Comparison of ENCODE assay signal across 15 cellular contexts in genomic region chr22:36149464-36149863, GRCh38. TPM values are rescaled to one million over a fixed set of nuclear protein-coding genes. Genes with fewer than 3 reads are reported as not detected.
DNase-seq lines count a peak whose midpoint lies in the region; ATAC-seq and TF ChIP-seq lines count a peak whose summit lies in the region.
"Had no signal": no experiment of that assay in that cellular context is flagged by ENCODE, and none has a peak within 500 bp of the region (broad histone marks: within the 10 kb centered on the region; RNA-seq: fewer than 3 reads in every experiment).

No MANE protein-coding gene starts in this region.

- no peaks in the 10 kb centered on the region for H3K27me3 ChIP-seq in subcutaneous abdominal adipose tissue (ENCODE audit: control insufficient read depth in 5 of 5, insufficient read depth in 4 of 5, low read length in 5 of 5)
- H3K27me3 ChIP-seq: testis had no signal

- intact Hi-C loops in activated CD4-positive, alpha-beta T cell treated with anti-CD3 and anti-CD28 coated beads for 36 hours (cut with DNase I, micrococcal nuclease): loop anchor here in 1 of 2 experiments (5.0 kb wide), 1 partner anchor 88 kb away; the partner anchor contains the start of gene APOL2
- intact Hi-C loops in Calu3 (cut with micrococcal nuclease; ENCODE audit: unreplicated experiment): no loop called here

- H3K36me3 Mint-ChIP-seq in activated T-helper 17 cell treated with anti-CD3 and anti-CD28 coated beads, Interleukin-2, amount 50 U/mL, for 72 hours (ENCODE audit: low read depth): peaks cover 80% of the 10 kb centered on the region
- peaks cover 24% of the 10 kb centered on the region for H3K36me3 Mint-ChIP-seq in activated CD4-positive, alpha-beta T cell treated with anti-CD3 and anti-CD28 coated beads for 36 hours (ENCODE audit: low read depth)
- no peaks in the 10 kb centered on the region for H3K36me3 Mint-ChIP-seq in Calu3 (ENCODE audit: insufficient read depth, unreplicated experiment)

- CTCF ChIA-PET in activated CD4-positive, alpha-beta T cell treated with anti-CD3 and anti-CD28 coated beads for 36 hours (lab: Charles Lee): interaction anchor here (1.2 kb wide), 1 partner anchor 25 kb away, joined by 3 read pairs; no protein-coding TSS in a partner anchor
- CTCF ChIA-PET in Calu3 (lab: Charles Lee): interaction anchor here (0.6 kb wide), 1 partner anchor 20 kb away, joined by 5 read pairs; no protein-coding TSS in a partner anchor

- H3K36me3 ChIP-seq in subcutaneous abdominal adipose tissue (ENCODE audit: control insufficient read depth in 5 of 5, insufficient read depth in 5 of 5, low read length in 5 of 5): peaks cover 0 to 29% (median 16%) of the 10 kb centered on the region in 5 donors

- TF ChIP-seq CTCF in fibroblast of the aortic adventitia (IDR thresholded peaks at IDR 0.05; ENCODE audit: insufficient read depth, low read length): no peak
- TF ChIP-seq CTCF in Calu3 (IDR thresholded peaks at IDR 0.05; ENCODE audit: unreplicated experiment): no peak

- DNase-seq in LHCN-M2 (ENCODE audit: low read depth) (peak; percentile 15), fibroblast of the aortic adventitia (ENCODE audit: low read depth) (peak; percentile 70), Calu3 (no peak), NCI-H1417 treated with DMSO at 0.1 percent for 48 hours (lab: John Stamatoyannopoulos, UW) (no peak)
- no peak for DNase-seq in activated CD4-positive, alpha-beta T cell treated with anti-CD3 and anti-CD28 coated beads for 36 hours
- DNase-seq: activated CD4-positive, CD25-positive, alpha-beta regulatory T cell; activated naive CD4-positive, alpha-beta T cell; C1 segment of cervical spinal cord; retina; testis had no signal

- POLR2A ChIA-PET in activated CD4-positive, alpha-beta T cell treated with anti-CD3 and anti-CD28 coated beads for 36 hours (lab: Charles Lee): no interaction called here

- H3K27me3 Mint-ChIP-seq in activated T-helper 17 cell treated with anti-CD3 and anti-CD28 coated beads, Interleukin-2, amount 50 U/mL, for 72 hours: no peaks in the 10 kb centered on the region
- H3K27me3 Mint-ChIP-seq in activated CD4-positive, alpha-beta T cell treated with anti-CD3 and anti-CD28 coated beads for 36 hours: no peaks in the 10 kb centered on the region
- peaks cover 3% of the 10 kb centered on the region for H3K27me3 Mint-ChIP-seq in Calu3 (ENCODE audit: unreplicated experiment)

- no peak overlapping the region for H3K4me3 Mint-ChIP-seq in activated T-helper 17 cell treated with anti-CD3 and anti-CD28 coated beads, Interleukin-2, amount 50 U/mL, for 72 hours
- no peak overlapping the region for H3K4me3 Mint-ChIP-seq in activated CD4-positive, alpha-beta T cell treated with anti-CD3 and anti-CD28 coated beads for 36 hours
- no peak overlapping the region for H3K4me3 Mint-ChIP-seq in Calu3 (ENCODE audit: low read depth, unreplicated experiment)

- H3K9me3 Mint-ChIP-seq in activated T-helper 17 cell treated with anti-CD3 and anti-CD28 coated beads, Interleukin-2, amount 50 U/mL, for 72 hours: no peaks in the 10 kb centered on the region
- no peaks in the 10 kb centered on the region for H3K9me3 Mint-ChIP-seq in activated CD4-positive, alpha-beta T cell treated with anti-CD3 and anti-CD28 coated beads for 36 hours (ENCODE audit: low read depth)
- H3K9me3 Mint-ChIP-seq in Calu3 (ENCODE audit: low read depth, unreplicated experiment): peaks cover 8% of the 10 kb centered on the region

- H3K4me1 ChIP-seq in subcutaneous abdominal adipose tissue (ENCODE audit: control insufficient read depth in 5 of 5, insufficient read depth in 5 of 5, low read length in 5 of 5): peaks cover 8 to 81% (median 50%) of the 10 kb centered on the region in 5 donors

- peak overlapping the region; percentile 34 for H3K27ac ChIP-seq in subcutaneous abdominal adipose tissue (ENCODE audit: low read depth, low read length)

- H3K9me3 ChIP-seq in subcutaneous abdominal adipose tissue (ENCODE audit: control insufficient read depth in 5 of 5, low read length in 5 of 5): no peaks in the 10 kb centered on the region
- H3K9me3 ChIP-seq: testis had no signal

- no TSS peak for BruUV-seq in Calu3 (replicated peaks; lab: Mats Ljungman, UMichigan)

- peak overlapping the region in 1 of 5 donors; percentile 5 for H3K9ac ChIP-seq in subcutaneous abdominal adipose tissue (ENCODE audit: low read length in 5 of 5)

- H3K27ac Mint-ChIP-seq in activated T-helper 17 cell treated with anti-CD3 and anti-CD28 coated beads, Interleukin-2, amount 50 U/mL, for 72 hours: peak overlapping the region; percentile 4
- H3K27ac Mint-ChIP-seq in activated CD4-positive, alpha-beta T cell treated with anti-CD3 and anti-CD28 coated beads for 36 hours: no peak overlapping the region
- H3K27ac Mint-ChIP-seq in Calu3 (ENCODE audit: unreplicated experiment): no peak overlapping the region

- ATAC-seq in activated T-helper 17 cell treated with anti-CD3 and anti-CD28 coated beads, Interleukin-2, amount 50 U/mL, for 72 hours (replicated peaks): no peak
- no peak for ATAC-seq in activated CD4-positive, alpha-beta T cell treated with anti-CD3 and anti-CD28 coated beads for 36 hours

- H3K4me3 ChIP-seq in fibroblast of the aortic adventitia (ENCODE audit: low read depth, low read length) (no peak overlapping the region), subcutaneous abdominal adipose tissue (ENCODE audit: low read depth in 1 of 5, low read length in 5 of 5) (no peak overlapping the region)
- H3K4me3 ChIP-seq: lung, testis had no signal

- peaks cover 45% of the 10 kb centered on the region for H3K4me1 Mint-ChIP-seq in activated T-helper 17 cell treated with anti-CD3 and anti-CD28 coated beads, Interleukin-2, amount 50 U/mL, for 72 hours
- H3K4me1 Mint-ChIP-seq in activated CD4-positive, alpha-beta T cell treated with anti-CD3 and anti-CD28 coated beads for 36 hours: peaks cover 42% of the 10 kb centered on the region
- peaks cover 26% of the 10 kb centered on the region for H3K4me1 Mint-ChIP-seq in Calu3 (ENCODE audit: low read depth, unreplicated experiment)

RNA-seq across cellular contexts. Expression of gene APOL3, which starts 11.1 kb away (rescaled TPM):
- total RNA-seq in LHCN-M2 (2014; rRNA removed) (1.5 and 3.2 TPM in 2 replicates), fibroblast of the aortic adventitia (ENCODE audit: low replicate concordance) (17.4 and 25.8 TPM in 2 replicates), Calu3 (2022) (7.7 and 16.9 TPM in 2 replicates)
- 2.3 TPM for polyA plus RNA-seq in LHCN-M2 (2012)
- 100 to 1,000 TPM in 1 of 2 donors, 10 to 100 TPM in 1; 99.3 to 118 TPM for total RNA-seq in activated T-helper 17 cell treated with anti-CD3 and anti-CD28 coated beads, Interleukin-2, amount 50 U/mL, for 72 hours
- total RNA-seq in activated CD4-positive, alpha-beta T cell treated with anti-CD3 and anti-CD28 coated beads for 36 hours: 10 to 100 TPM; 50.6 to 55.4 TPM
- polyA plus RNA-seq: neural cell had no signal

RNA-seq across cellular contexts. Expression of gene APOL4, which starts 52.1 kb away (rescaled TPM):
- total RNA-seq in LHCN-M2 (2014; rRNA removed) (0.17 TPM in 1 of 2 replicates, not detected in the other), fibroblast of the aortic adventitia (ENCODE audit: low replicate concordance) (2.0 and 3.1 TPM in 2 replicates), Calu3 (2022) (1.5 and 4.3 TPM in 2 replicates)
- not detected for polyA plus RNA-seq in LHCN-M2 (2012)
- 1 to 10 TPM in 1 of 2 donors, under 1 TPM in 1; 0.56 to 1.2 TPM for total RNA-seq in activated T-helper 17 cell treated with anti-CD3 and anti-CD28 coated beads, Interleukin-2, amount 50 U/mL, for 72 hours
- total RNA-seq in activated CD4-positive, alpha-beta T cell treated with anti-CD3 and anti-CD28 coated beads for 36 hours: under 1 TPM; 0.16 to 0.21 TPM
- total RNA-seq: Daoy had no signal
- polyA plus RNA-seq: neural cell had no signal

Comparison
In these comparisons a context has a peak if more than half of its experiments do, and no peak if none do; other contexts are left out.
1. DNase-seq: peak in LHCN-M2 (single experiment) and fibroblast of the aortic adventitia (single experiment); none in activated CD4-positive, alpha-beta T cell treated with anti-CD3 and anti-CD28 coated beads for 36 hours (single experiment), Calu3 (single experiment) and NCI-H1417 treated with DMSO at 0.1 percent for 48 hours (single experiment).